18 cellular contexts compared by ENCODE assay signal in the genomic region with DNA sequence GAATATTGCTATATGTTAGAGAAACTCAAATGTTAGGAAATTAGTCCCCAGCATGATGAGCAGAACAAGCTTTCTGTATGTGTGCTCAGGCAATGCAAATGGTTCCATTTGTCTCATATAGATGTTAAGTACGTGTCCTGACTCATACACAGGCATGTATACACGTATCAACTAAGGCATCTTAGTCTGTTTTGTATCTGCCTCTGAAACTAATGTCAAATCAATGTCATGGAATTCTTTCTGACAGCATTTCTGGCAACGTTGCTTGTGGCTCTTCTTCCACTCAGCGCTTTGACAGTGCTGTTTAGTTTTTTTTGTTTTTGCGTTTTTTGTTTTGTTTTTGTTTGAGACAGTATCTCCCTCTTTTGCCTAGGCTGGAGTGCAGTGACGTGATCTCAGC.
A peak's percentile ranks its signal among the peaks of the same experiment; 100 is the strongest.
DNase-seq lines count a peak whose midpoint lies in the region; ATAC-seq and TF ChIP-seq lines count a peak whose summit lies in the region.
"Had no signal": no experiment of that assay in that cellular context is flagged by ENCODE, and none has a peak within 500 bp of the region (broad histone marks: within the 10 kb centered on the region; RNA-seq: fewer than 3 reads in every experiment).

No MANE protein-coding gene starts in this region.

- H2AFZ ChIP-seq in fibroblast of lung (ENCODE audit: low read length): no peak overlapping the region
- H2AFZ ChIP-seq in neural cell (ENCODE audit: low read depth, low read length): no peak overlapping the region
- H2AFZ ChIP-seq: GM23338, PC-9 had no signal

- no peak overlapping the region for H3K9ac ChIP-seq in fibroblast of lung (ENCODE audit: insufficient read depth, low read length)
- H3K9ac ChIP-seq in neural cell (ENCODE audit: low read length): no peak overlapping the region

- no peak overlapping the region for H3K4me2 ChIP-seq in fibroblast of lung (ENCODE audit: extremely low read depth, insufficient read depth, low read length)
- no peak overlapping the region for H3K4me2 ChIP-seq in neural cell (ENCODE audit: low read length)
- H3K4me2 ChIP-seq: A549, GM23338, PC-9 had no signal

- H3K27me3 Mint-ChIP-seq in activated naive CD4-positive, alpha-beta T cell treated with anti-CD3 and anti-CD28 coated beads, Interleukin-2, amount 10 ng/mL, durations not matched to agents 7 days and 5 days: no peaks in the 10 kb centered on the region

- no peaks in the 10 kb centered on the region for H3K36me3 Mint-ChIP-seq in activated naive CD4-positive, alpha-beta T cell treated with anti-CD3 and anti-CD28 coated beads, Interleukin-2, amount 10 ng/mL, durations not matched to agents 7 days and 5 days

- H3F3A ChIP-seq in neural cell (ENCODE audit: insufficient read depth, low read length, poor library complexity, severe bottlenecking): no peaks in the 10 kb centered on the region

- peaks cover 9% of the 10 kb centered on the region for H3K9me3 Mint-ChIP-seq in activated naive CD4-positive, alpha-beta T cell treated with anti-CD3 and anti-CD28 coated beads, Interleukin-2, amount 10 ng/mL, durations not matched to agents 7 days and 5 days

- no peaks in the 10 kb centered on the region for H3K9me2 ChIP-seq in neural cell (ENCODE audit: insufficient read depth, low read length)

- no peak overlapping the region for H3K4me3 Mint-ChIP-seq in activated naive CD4-positive, alpha-beta T cell treated with anti-CD3 and anti-CD28 coated beads, Interleukin-2, amount 10 ng/mL, durations not matched to agents 7 days and 5 days
- H3K4me3 Mint-ChIP-seq: GM23338 had no signal

- TF ChIP-seq EP300 in neural cell (conservative IDR thresholded peaks at IDR 0.05; ENCODE audit: poor library complexity, severe bottlenecking): peak; percentile 42

- H3K27ac ChIP-seq in fibroblast of lung (ENCODE audit: insufficient read depth, low read length) (no peak overlapping the region), neural cell (ENCODE audit: low read length) (no peak overlapping the region)
- H3K27ac ChIP-seq: A549, PC-9 had no signal

- no peaks in the 10 kb centered on the region for H3K4me1 ChIP-seq in fibroblast of lung (ENCODE audit: control insufficient read depth, extremely low read depth, insufficient read depth, low read length)
- H3K4me1 ChIP-seq: A549, Caco-2 had no signal

- TF ChIP-seq RAD21 in neural cell (conservative IDR thresholded peaks at IDR 0.05): no peak

- H3K36me3 ChIP-seq in fibroblast of lung (ENCODE audit: control insufficient read depth, insufficient read depth, low read length) (no peaks in the 10 kb centered on the region), neural cell (ENCODE audit: insufficient read depth, low read length) (no peaks in the 10 kb centered on the region)

- H3K4me1 Mint-ChIP-seq in activated naive CD4-positive, alpha-beta T cell treated with anti-CD3 and anti-CD28 coated beads, Interleukin-2, amount 10 ng/mL, durations not matched to agents 7 days and 5 days: no peaks in the 10 kb centered on the region

- H4K20me1 ChIP-seq in fibroblast of lung (ENCODE audit: control insufficient read depth, extremely low read depth, insufficient read depth, low read length) (no peaks in the 10 kb centered on the region), neural cell (ENCODE audit: insufficient read depth) (no peaks in the 10 kb centered on the region)

- H3K27me3 ChIP-seq in fibroblast of lung (ENCODE audit: control insufficient read depth, insufficient read depth, low read length) (no peaks in the 10 kb centered on the region), neural cell (ENCODE audit: insufficient read depth, low read depth, low read length) (no peaks in the 10 kb centered on the region)

- ATAC-seq in HG02623 (IDR thresholded peaks at IDR 0.05; ENCODE audit: unreplicated experiment) (no peak), GM19023 (IDR thresholded peaks at IDR 0.05; ENCODE audit: unreplicated experiment) (no peak)
- ATAC-seq: A549, GM23338, Right ventricle myocardium inferior had no signal

- DNase-seq in HT1080 (ENCODE audit: low read depth) (peak; percentile 47), SW 1271 (lab: John Stamatoyannopoulos, UW) (peak; percentile 30 to 36), fibroblast of lung (ENCODE audit: low read depth in 2 of 2) (peak; percentile 4 to 9)
- no peak for DNase-seq in activated naive CD4-positive, alpha-beta T cell treated with anti-CD3 and anti-CD28 coated beads, Interleukin-2, amount 10 ng/mL, durations not matched to agents 7 days and 5 days
- DNase-seq: AML-193, Caco-2, DMS79, MM.1S, NCI-H1105, NCI-H187, NCI-H748 treated with DMSO at 0.1 percent for 48 hours, PC-9 had no signal

- H3K27ac Mint-ChIP-seq in activated naive CD4-positive, alpha-beta T cell treated with anti-CD3 and anti-CD28 coated beads, Interleukin-2, amount 10 ng/mL, durations not matched to agents 7 days and 5 days: no peak overlapping the region
- H3K27ac Mint-ChIP-seq: GM23338 had no signal

- CTCF ChIA-PET in activated naive CD4-positive, alpha-beta T cell treated with anti-CD3 and anti-CD28 coated beads, Interleukin-2, amount 10 ng/mL, durations not matched to agents 7 days and 5 days (lab: Charles Lee): no interaction called here

- H3K79me2 ChIP-seq in fibroblast of lung (ENCODE audit: control insufficient read depth, insufficient read depth, low read length) (no peaks in the 10 kb centered on the region), neural cell (replicated peaks; ENCODE audit: insufficient read depth, low read length) (no peaks in the 10 kb centered on the region)

- TF ChIP-seq CTCF in fibroblast of lung (conservative IDR thresholded peaks at IDR 0.05 in 1 of 2, IDR thresholded peaks at IDR 0.05 in 1 of 2; ENCODE audit: low read depth in 1 of 2, low read length in 2 of 2) (no peak), neural cell (IDR thresholded peaks at IDR 0.05; ENCODE audit: poor library complexity, severe bottlenecking) (no peak)

- no peak overlapping the region for H3K4me3 ChIP-seq in fibroblast of lung (replicated peaks in 1 of 4; ENCODE audit: control extremely low read depth in 1 of 4, insufficient read depth in 1 of 4, low read depth in 3 of 4, low read length in 4 of 4)
- no peak overlapping the region for H3K4me3 ChIP-seq in neural cell (ENCODE audit: low read length)
- H3K4me3 ChIP-seq: A549, GM23338, PC-9 had no signal

- H3K9me3 ChIP-seq in fibroblast of lung (ENCODE audit: control insufficient read depth, insufficient read depth, low read depth, low read length) (no peaks in the 10 kb centered on the region), neural cell (ENCODE audit: low read length) (no peaks in the 10 kb centered on the region)
- H3K9me3 ChIP-seq: A549, Caco-2 had no signal

TF ChIP-seq in neural cell, 6 proteins besides CTCF, POLR2A, EP300 and RAD21:
- no peak for TF ChIP-seq MXI1 (conservative IDR thresholded peaks at IDR 0.05; ENCODE audit: poor library complexity, severe bottlenecking)
- peak; percentile 29 for TF ChIP-seq POLR2AphosphoS5 (IDR thresholded peaks at IDR 0.05)
